20 cellular contexts compared by ENCODE assay signal in genomic region chr9:38232895-38233294, GRCh38.
"Had no signal": no experiment of that assay in that cellular context is flagged by ENCODE, and none has a peak within 500 bp of the region (broad histone marks: within the 10 kb centered on the region; RNA-seq: fewer than 3 reads in every experiment).

No MANE protein-coding gene starts in this region.

- H3K4me3 ChIP-seq: esophagus muscularis mucosa, hepatocyte, left lung, smooth muscle cell, upper lobe of left lung had no signal

- H3K4me1 ChIP-seq: left lung, upper lobe of left lung had no signal

- H3K4me2 ChIP-seq: hepatocyte, smooth muscle cell had no signal

- H3K4me3 Mint-ChIP-seq: activated T-cell treated with anti-CD3 and anti-CD28 coated beads, Interleukin-2, amount 50 U/mL, for 72 hours; natural killer cell had no signal

- FAIRE-seq: colon, endometrium, keratinocyte had no signal

- H3K27ac ChIP-seq: esophagus muscularis mucosa, hepatocyte, left lung, upper lobe of left lung had no signal

- H3K9me3 Mint-ChIP-seq: activated naive CD4-positive, alpha-beta T cell treated with anti-CD3 and anti-CD28 coated beads, Interleukin-2, amount 50 U/mL, for 72 hours; activated T-cell treated with anti-CD3 and anti-CD28 coated beads, Interleukin-2, amount 50 U/mL, for 72 hours; natural killer cell had no signal

- H2AFZ ChIP-seq: hepatocyte had no signal

- ATAC-seq: activated naive CD4-positive, alpha-beta T cell treated with anti-CD3 and anti-CD28 coated beads, Interleukin-2, amount 50 U/mL, for 72 hours; activated T-cell treated with anti-CD3 and anti-CD28 coated beads, Interleukin-2, amount 50 U/mL, for 72 hours; left lung; natural killer cell; right cardiac atrium; stimulated activated naive CD8-positive, alpha-beta T cell treated with anti-CD3 and anti-CD28 coated beads, Interleukin-15, Interleukin-2, amounts not matched to agents 100 U/mL and 50 U/mL, for 24 hours had no signal

- H3K9me3 ChIP-seq: esophagus muscularis mucosa, left lung, upper lobe of left lung had no signal

- H3K27ac Mint-ChIP-seq: activated naive CD4-positive, alpha-beta T cell treated with anti-CD3 and anti-CD28 coated beads, Interleukin-2, amount 50 U/mL, for 72 hours; activated T-cell treated with anti-CD3 and anti-CD28 coated beads, Interleukin-2, amount 50 U/mL, for 72 hours had no signal

- H3K27me3 ChIP-seq: hepatocyte, upper lobe of left lung had no signal

- H3K36me3 Mint-ChIP-seq: activated naive CD4-positive, alpha-beta T cell treated with anti-CD3 and anti-CD28 coated beads, Interleukin-2, amount 50 U/mL, for 72 hours; natural killer cell had no signal

- DNase-seq: activated CD4-positive, alpha-beta T cell treated with anti-CD3 and anti-CD28 coated beads for 1 hour; activated CD4-positive, alpha-beta T cell treated with anti-CD3 and anti-CD28 coated beads, Interleukin-2, amount 50 U/mL, for 48 hours; activated gamma-delta T cell; activated T-cell treated with anti-CD3 and anti-CD28 coated beads, Interleukin-2, amount 50 U/mL, for 72 hours; left lung; mammary epithelial cell; natural killer cell; nucleus accumbens; right cardiac atrium; stimulated activated naive CD8-positive, alpha-beta T cell treated with anti-CD3 and anti-CD28 coated beads, Interleukin-15, Interleukin-2, amounts not matched to agents 100 U/mL and 50 U/mL, for 24 hours; T-helper 1 cell; T1000 had no signal

- H3K36me3 ChIP-seq: esophagus muscularis mucosa, left lung, upper lobe of left lung had no signal
